15 cellular contexts compared by ENCODE assay signal in the genomic region with DNA sequence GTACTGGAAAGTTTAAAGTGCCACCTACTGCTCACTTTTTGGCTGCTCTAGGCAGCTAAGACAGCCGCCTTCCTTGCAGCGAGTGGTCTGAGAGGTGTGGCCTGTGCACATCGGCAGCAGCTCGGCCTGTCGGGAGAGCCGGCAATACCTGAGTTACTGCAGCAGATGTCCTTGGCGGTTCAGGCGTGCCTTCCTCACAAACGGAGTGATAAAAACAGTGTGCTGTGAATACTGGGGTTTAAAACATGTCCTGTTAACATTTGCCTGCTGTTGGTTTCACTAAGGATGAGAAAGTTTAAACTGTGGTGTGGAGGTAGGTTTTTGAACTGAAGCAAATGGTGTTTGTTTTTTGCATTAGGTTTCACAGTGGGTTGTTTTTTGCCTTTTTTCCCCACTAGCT. TPM values are rescaled to one million over a fixed set of nuclear protein-coding genes. Genes with fewer than 3 reads are reported as not detected.
DNase-seq lines count a peak whose midpoint lies in the region; ATAC-seq and TF ChIP-seq lines count a peak whose summit lies in the region.
"Had no signal": no experiment of that assay in that cellular context is flagged by ENCODE, and none has a peak within 500 bp of the region (broad histone marks: within the 10 kb centered on the region; RNA-seq: fewer than 3 reads in every experiment).

No MANE protein-coding gene starts in this region.

- no peaks in the 10 kb centered on the region for H3K27me3 Mint-ChIP-seq in CD8-positive, alpha-beta memory T cell
- peaks cover 2% of the 10 kb centered on the region for H3K27me3 Mint-ChIP-seq in endothelial cell (ENCODE audit: unreplicated experiment)
- no peaks in the 10 kb centered on the region for H3K27me3 Mint-ChIP-seq in Calu3 (ENCODE audit: unreplicated experiment)
- H3K27me3 Mint-ChIP-seq: dendritic cell treated with granulocyte-macrophage colony-stimulating factor and Interleukin-4, amounts not matched to agents 40 ng/mL and 50 ng/mL, for 4 days had no signal

- ATAC-seq in GM18867 (IDR thresholded peaks at IDR 0.05; ENCODE audit: unreplicated experiment) (peak; percentile 45), HG03095 (IDR thresholded peaks at IDR 0.05; ENCODE audit: unreplicated experiment) (peak; percentile 35)
- ATAC-seq: lower lobe of right lung had no signal

- DNase-seq in CD8-positive, alpha-beta memory T cell = no peak
- DNase-seq in endothelial cell (ENCODE audit: low spot score) (no peak), NCI-H146 (lab: John Stamatoyannopoulos, UW) (no peak), Calu3 (no peak), COLO829 (ENCODE audit: low spot score) (no peak), NCI-H1105 treated with DMSO at 0.1 percent for 48 hours (lab: John Stamatoyannopoulos, UW) (no peak)
- DNase-seq: activated naive CD4-positive, alpha-beta T cell treated with anti-CD3 and anti-CD28 coated beads for 36 hours; lower lobe of right lung; NCI-H2227 treated with DMSO at 0.1 percent for 48 hours; posterior cingulate gyrus had no signal

- peaks cover 30% of the 10 kb centered on the region for H3K4me1 ChIP-seq in CD8-positive, alpha-beta memory T cell (ENCODE audit: insufficient read depth, low read length)

- peaks cover 38 to 57% (median 41%) of the 10 kb centered on the region in 3 donors for H3K4me1 Mint-ChIP-seq in CD8-positive, alpha-beta memory T cell
- H3K4me1 Mint-ChIP-seq in endothelial cell (ENCODE audit: unreplicated experiment) (peaks cover 7% of the 10 kb centered on the region), Calu3 (ENCODE audit: low read depth, unreplicated experiment) (peaks cover 30% of the 10 kb centered on the region)

- peaks cover 0 to 44% (median 2%) of the 10 kb centered on the region in 3 donors for H3K36me3 Mint-ChIP-seq in CD8-positive, alpha-beta memory T cell
- peaks cover 31% of the 10 kb centered on the region for H3K36me3 Mint-ChIP-seq in endothelial cell (ENCODE audit: low read depth, unreplicated experiment)
- H3K36me3 Mint-ChIP-seq in Calu3 (ENCODE audit: insufficient read depth, unreplicated experiment) = peaks cover 60% of the 10 kb centered on the region

- peaks cover 16% of the 10 kb centered on the region for H3K36me3 ChIP-seq in CD8-positive, alpha-beta memory T cell (ENCODE audit: insufficient read depth, low read length)

- H3K27ac ChIP-seq in CD8-positive, alpha-beta memory T cell (ENCODE audit: low read depth, low read length) = no peak overlapping the region
- H3K27ac ChIP-seq: lower lobe of right lung had no signal

- no TSS peak for BruUV-seq in Calu3 (replicated peaks; lab: Mats Ljungman, UMichigan)

- H3K27ac Mint-ChIP-seq in CD8-positive, alpha-beta memory T cell = peak overlapping the region in 6 of 8 donors; percentile 50 to 99 (median 74)
- H3K27ac Mint-ChIP-seq in endothelial cell (ENCODE audit: unreplicated experiment) (no peak overlapping the region), Calu3 (ENCODE audit: unreplicated experiment) (no peak overlapping the region)
- H3K27ac Mint-ChIP-seq: dendritic cell treated with granulocyte-macrophage colony-stimulating factor and Interleukin-4, amounts not matched to agents 40 ng/mL and 50 ng/mL, for 4 days had no signal

- intact Hi-C loops in Calu3 (cut with micrococcal nuclease; ENCODE audit: unreplicated experiment) = no loop called here

- no peak overlapping the region for H3K4me3 ChIP-seq in CD8-positive, alpha-beta memory T cell (ENCODE audit: low read length)
- H3K4me3 ChIP-seq: lower lobe of right lung had no signal

- H3K9me3 Mint-ChIP-seq in CD8-positive, alpha-beta memory T cell = no peaks in the 10 kb centered on the region
- no peaks in the 10 kb centered on the region for H3K9me3 Mint-ChIP-seq in endothelial cell (ENCODE audit: unreplicated experiment)
- no peaks in the 10 kb centered on the region for H3K9me3 Mint-ChIP-seq in Calu3 (ENCODE audit: low read depth, unreplicated experiment)
- H3K9me3 Mint-ChIP-seq: activated naive CD4-positive, alpha-beta T cell treated with anti-CD3 and anti-CD28 coated beads for 36 hours; dendritic cell treated with granulocyte-macrophage colony-stimulating factor and Interleukin-4, amounts not matched to agents 40 ng/mL and 50 ng/mL, for 4 days had no signal

- no peaks in the 10 kb centered on the region for H3K27me3 ChIP-seq in CD8-positive, alpha-beta memory T cell (ENCODE audit: insufficient read depth, low read length, poor library complexity, severe bottlenecking)

- CTCF ChIA-PET in CD8-positive, alpha-beta memory T cell (lab: Charles Lee) = interaction anchor here (1.3 kb wide), 1 partner anchor 51 kb away, joined by 3 read pairs; no protein-coding TSS in a partner anchor
- CTCF ChIA-PET in Calu3 (lab: Charles Lee) = no interaction called here

- POLR2A ChIA-PET in CD8-positive, alpha-beta memory T cell (lab: Charles Lee) = no interaction called here

- no peaks in the 10 kb centered on the region for H3K9me3 ChIP-seq in CD8-positive, alpha-beta memory T cell (ENCODE audit: low read length)
- H3K9me3 ChIP-seq: lower lobe of right lung had no signal

- H3K4me3 Mint-ChIP-seq in CD8-positive, alpha-beta memory T cell = no peak overlapping the region
- H3K4me3 Mint-ChIP-seq in endothelial cell (ENCODE audit: unreplicated experiment) (peak overlapping the region; percentile 62), Calu3 (ENCODE audit: low read depth, unreplicated experiment) (no peak overlapping the region)
- H3K4me3 Mint-ChIP-seq: activated naive CD4-positive, alpha-beta T cell treated with anti-CD3 and anti-CD28 coated beads for 36 hours; dendritic cell treated with granulocyte-macrophage colony-stimulating factor and Interleukin-4, amounts not matched to agents 40 ng/mL and 50 ng/mL, for 4 days had no signal

- TF ChIP-seq CTCF in endothelial cell (IDR thresholded peaks at IDR 0.05; ENCODE audit: unreplicated experiment) = no peak
- TF ChIP-seq CTCF in Calu3 (IDR thresholded peaks at IDR 0.05; ENCODE audit: unreplicated experiment) = no peak

RNA-seq across cellular contexts. Expression of a gene that starts 12.9 kb away (rescaled TPM):
- total RNA-seq in CD8-positive, alpha-beta memory T cell = 10 to 100 TPM; 53.2 to 60.5 TPM
- polyA plus RNA-seq in CD8-positive, alpha-beta memory T cell = 23.1 TPM
- total RNA-seq in endothelial cell (ENCODE audit: unreplicated experiment) = 21.7 TPM
- 47.8 and 50.5 TPM in 2 replicates for total RNA-seq in Calu3 (2022)

RNA-seq across cellular contexts. Expression of a gene that starts 33.1 kb away (rescaled TPM):
- total RNA-seq in CD8-positive, alpha-beta memory T cell = 100 to 1,000 TPM; 354 to 356 TPM
- 476 TPM for polyA plus RNA-seq in CD8-positive, alpha-beta memory T cell
- total RNA-seq in endothelial cell (ENCODE audit: unreplicated experiment) (286 TPM), Calu3 (2022) (233 and 238 TPM in 2 replicates)

RNA-seq across cellular contexts. Expression of a gene that starts 45.3 kb away (rescaled TPM):
- 100 to 1,000 TPM; 104 to 105 TPM for total RNA-seq in CD8-positive, alpha-beta memory T cell
- 163 TPM for polyA plus RNA-seq in CD8-positive, alpha-beta memory T cell
- total RNA-seq in endothelial cell (ENCODE audit: unreplicated experiment) = 100.0 TPM
- total RNA-seq in Calu3 (2022) = 49.9 and 50.8 TPM in 2 replicates

RNA-seq across cellular contexts. Expression of a gene that starts 45.8 kb away (rescaled TPM):
- under 1 TPM in 1 of 2 experiments, not detected in 1; 0.96 TPM for total RNA-seq in CD8-positive, alpha-beta memory T cell
- not detected for polyA plus RNA-seq in CD8-positive, alpha-beta memory T cell
- total RNA-seq in endothelial cell (ENCODE audit: unreplicated experiment) = 1.1 TPM
- 3.9 and 4.0 TPM in 2 replicates for total RNA-seq in Calu3 (2022)
- total RNA-seq: LHCN-M2, temporal lobe had no signal

RNA-seq across cellular contexts. Expression of a gene that starts 47.0 kb away (rescaled TPM):
- 10 to 100 TPM; 12.2 to 12.9 TPM for total RNA-seq in CD8-positive, alpha-beta memory T cell
- polyA plus RNA-seq in CD8-positive, alpha-beta memory T cell = not detected
- total RNA-seq in endothelial cell (ENCODE audit: unreplicated experiment) (10.0 TPM), Calu3 (2022) (3.1 and 3.6 TPM in 2 replicates)

Comparison
In these comparisons a context has a peak if more than half of its experiments do, and no peak if none do; other contexts are left out.
1. H3K27ac Mint-ChIP-seq: peak in CD8-positive, alpha-beta memory T cell (6 of 8); none in endothelial cell (single experiment) and Calu3 (single experiment).